ENCODE assay signal across 28 cellular contexts in genomic region chr9:121584421-121584820, GRCh38.
"Had no signal": no experiment of that assay in that cellular context is flagged by ENCODE, and none has a peak within 500 bp of the region (broad histone marks: within the 10 kb centered on the region; RNA-seq: fewer than 3 reads in every experiment).

No MANE protein-coding gene starts in this region.

- H3K27ac Mint-ChIP-seq: activated CD4-positive, alpha-beta memory T cell treated with anti-CD3 and anti-CD28 coated beads for 36 hours; activated CD4-positive, alpha-beta T cell treated with anti-CD3 and anti-CD28 coated beads, Interleukin-2, amount 10 ng/mL, durations not matched to agents 7 days and 5 days; activated naive CD8-positive, alpha-beta T cell had no signal

- H3K36me3 Mint-ChIP-seq: activated CD4-positive, alpha-beta memory T cell treated with anti-CD3 and anti-CD28 coated beads for 36 hours; activated naive CD8-positive, alpha-beta T cell had no signal

- H3K4me3 ChIP-seq: cardiac muscle cell, MG63, Peyer's patch, SJCRH30 had no signal

- H3K4me1 Mint-ChIP-seq: activated CD4-positive, alpha-beta T cell treated with anti-CD3 and anti-CD28 coated beads, Interleukin-2, amount 10 ng/mL, durations not matched to agents 7 days and 5 days had no signal

- H3K4me3 Mint-ChIP-seq: activated CD4-positive, alpha-beta memory T cell treated with anti-CD3 and anti-CD28 coated beads for 36 hours; activated CD4-positive, alpha-beta T cell treated with anti-CD3 and anti-CD28 coated beads, Interleukin-2, amount 10 ng/mL, durations not matched to agents 7 days and 5 days; activated naive CD8-positive, alpha-beta T cell; activated T-cell treated with anti-CD3 and anti-CD28 coated beads, Interleukin-2, amount 50 U/mL, for 4 hours had no signal

- H3K9ac ChIP-seq: KMS-11, SK-N-SH had no signal

- H3K9me3 Mint-ChIP-seq: activated CD4-positive, alpha-beta memory T cell treated with anti-CD3 and anti-CD28 coated beads for 36 hours; activated CD4-positive, alpha-beta T cell treated with anti-CD3 and anti-CD28 coated beads, Interleukin-2, amount 10 ng/mL, durations not matched to agents 7 days and 5 days; activated T-cell treated with anti-CD3 and anti-CD28 coated beads, Interleukin-2, amount 50 U/mL, for 4 hours had no signal

- H3K4me1 ChIP-seq: Peyer's patch had no signal

- DNase-seq: activated CD4-positive, alpha-beta memory T cell treated with anti-CD3 and anti-CD28 coated beads for 36 hours; activated CD4-positive, alpha-beta T cell treated with anti-CD3 and anti-CD28 coated beads, Interleukin-2, amount 10 ng/mL, durations not matched to agents 7 days and 5 days; activated CD4-positive, CD25-positive, alpha-beta regulatory T cell; activated CD8-positive, alpha-beta memory T cell treated with anti-CD3 and anti-CD28 coated beads for 24 hours; activated effector memory CD4-positive, alpha-beta T cell treated with anti-CD3 and anti-CD28 coated beads, Interleukin-2, amount 50 U/mL, for 16 hours; activated naive CD4-positive, alpha-beta T cell treated with Interleukin-2 at 50 U/mL for 16 hours; activated T-cell treated with anti-CD3 and anti-CD28 coated beads, Interleukin-2, amount 50 U/mL, for 4 hours; amygdala; brain microvascular endothelial cell; MG63; MV-4-11; NCI-H1092 treated with DMSO at 0.1 percent for 48 hours; NCI-H1417 treated with DMSO at 0.1 percent for 48 hours; NCI-H1694; NCI-H2029 treated with DMSO at 0.1 percent for 48 hours; NCI-H345; NCI-H510A treated with DMSO at 0.1 percent for 48 hours; Peyer's patch; Right ventricle myocardium superior; SJCRH30; SK-N-SH; T-helper 1 cell had no signal

- H3K27me3 ChIP-seq: brain microvascular endothelial cell, cardiac muscle cell, MG63, Peyer's patch had no signal

- H3K36me3 ChIP-seq: brain microvascular endothelial cell, cardiac muscle cell, MG63, Peyer's patch, SJCRH30 had no signal

- H3K27ac ChIP-seq: brain microvascular endothelial cell, cardiac muscle cell, KMS-11, Peyer's patch, RWPE1, SJCRH30, VCaP had no signal

- H3K4me2 ChIP-seq: KMS-11, SK-N-SH had no signal

- H3K9me3 ChIP-seq: MG63, Peyer's patch, SJCRH30, SK-N-SH had no signal

- ATAC-seq: activated T-cell treated with anti-CD3 and anti-CD28 coated beads, Interleukin-2, amount 50 U/mL, for 4 hours had no signal

- FAIRE-seq: astrocyte had no signal
